8 cellular contexts compared by ENCODE assay signal in the genomic region with DNA sequence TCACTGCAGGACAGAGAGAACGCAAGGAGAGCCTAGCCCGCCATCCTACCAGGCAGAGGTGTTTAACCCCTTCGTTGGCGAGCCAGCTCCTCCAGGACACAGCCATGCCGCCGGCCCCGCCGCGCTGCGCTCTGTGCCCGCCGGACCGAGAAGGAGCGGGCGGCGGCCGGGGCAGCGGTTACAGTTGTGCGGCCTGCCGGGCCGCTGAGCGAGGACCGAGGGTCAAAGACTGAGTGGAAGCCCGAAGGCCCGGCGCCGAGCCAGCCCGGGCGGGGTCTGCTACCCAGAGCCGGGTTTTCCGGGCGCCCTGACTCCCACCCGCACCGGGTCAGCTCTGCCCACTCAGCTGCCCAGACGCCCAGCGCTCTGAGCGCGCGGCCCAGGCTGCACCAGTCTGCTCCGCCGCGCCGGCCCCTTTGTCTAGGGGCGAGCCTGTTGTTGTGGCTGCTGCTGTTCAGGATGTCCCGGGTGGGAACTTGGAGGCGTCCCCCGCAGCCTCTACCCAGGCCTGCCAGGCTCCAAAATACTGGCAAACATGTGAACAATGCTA. TPM values are rescaled to one million over a fixed set of nuclear protein-coding genes. Genes with fewer than 3 reads are reported as not detected.
DNase-seq lines count a peak whose midpoint lies in the region; ATAC-seq and TF ChIP-seq lines count a peak whose summit lies in the region.

TSS of gene NOX4 (minus strand) at position 235 of the 550 bp plus-strand sequence. CDS start at position 106, 129 bp downstream.

- intact Hi-C loops in sigmoid colon (cut with DNase I): no loop called here
- intact Hi-C loops in CD14-positive monocyte (cut with micrococcal nuclease): no loop called here

- peaks cover 27 to 39% (median 39%) of the 10 kb centered on the region in 3 donors for H3K27me3 Mint-ChIP-seq in CD14-positive monocyte (ENCODE audit: low read depth in 3 of 3)

- H3K36me3 ChIP-seq in H7 (replicated peaks; ENCODE audit: control insufficient read depth, insufficient read depth, low read length) (no peaks in the 10 kb centered on the region), sigmoid colon (no peaks in the 10 kb centered on the region)

- H3K4me1 Mint-ChIP-seq in CD14-positive monocyte: no peaks in the 10 kb centered on the region

- peaks cover 0 to 12% (median 2%) of the 10 kb centered on the region in 4 donors for H3K4me1 ChIP-seq in sigmoid colon

- peaks cover 0 to 6% (median 2%) of the 10 kb centered on the region in 7 donors for H3K9me3 Mint-ChIP-seq in CD14-positive monocyte

- ATAC-seq in GM18907 (IDR thresholded peaks at IDR 0.05; ENCODE audit: unreplicated experiment) (no peak), HG02840 (IDR thresholded peaks at IDR 0.05; ENCODE audit: low FRiP score, unreplicated experiment) (no peak), HG03135 (IDR thresholded peaks at IDR 0.05; ENCODE audit: unreplicated experiment) (no peak)

- no peak for TF ChIP-seq EP300 in sigmoid colon (IDR thresholded peaks at IDR 0.05)

- no peaks in the 10 kb centered on the region for H3K9me3 ChIP-seq in sigmoid colon

- H3K27me3 ChIP-seq in H7 (ENCODE audit: control insufficient read depth, insufficient read depth, low read length): no peaks in the 10 kb centered on the region
- H3K27me3 ChIP-seq in sigmoid colon: no peaks in the 10 kb centered on the region

- peak within 1 kb of the TSS in 1 of 2 donors; percentile 67 for H3K4me3 Mint-ChIP-seq in CD14-positive monocyte

- WGBS in sigmoid colon, 2 donors: 6 to 15% methylated on average over 47 of the region's 47 CpGs

- TF ChIP-seq POLR2A in sigmoid colon (IDR thresholded peaks at IDR 0.05): no peak

- DNase-seq in H7 (peak; percentile 76), choroid plexus epithelial cell (ENCODE audit: low read depth) (peak; percentile 67), iPS-NIHi7 (ENCODE audit: extremely low spot score) (peak; percentile 69), sigmoid colon (peak; percentile 64), CD14-positive monocyte (ENCODE audit: low spot score) (no peak)

- H3K4me3 ChIP-seq in H7 (ENCODE audit: insufficient read depth, low read depth, low read length): peak within 1 kb of the TSS; percentile 51
- peak within 1 kb of the TSS; percentile 67 for H3K4me3 ChIP-seq in choroid plexus epithelial cell (ENCODE audit: low read depth, low read length)
- H3K4me3 ChIP-seq in sigmoid colon: peak within 1 kb of the TSS; percentile 32 to 59 (median 48)

- TF ChIP-seq CTCF in choroid plexus epithelial cell (conservative IDR thresholded peaks at IDR 0.05; ENCODE audit: low read depth, low read length) (no peak), sigmoid colon (IDR thresholded peaks at IDR 0.05) (no peak), CD14-positive monocyte (IDR thresholded peaks at IDR 0.05) (no peak)

- no peaks in the 10 kb centered on the region for H3K36me3 Mint-ChIP-seq in CD14-positive monocyte

- peak within 1 kb of the TSS in 1 of 7 donors; percentile 55 for H3K27ac Mint-ChIP-seq in CD14-positive monocyte

- H3K27ac ChIP-seq in sigmoid colon: peak within 1 kb of the TSS; percentile 8 to 54 (median 34)

RNA-seq across cellular contexts. Expression of gene NOX4, which starts in this region (rescaled TPM):
- total RNA-seq in H7 (2014; rRNA removed; shearing (Covaris generic)): 0.69 and 1.3 TPM in 2 replicates
- total RNA-seq in sigmoid colon: 10 to 100 TPM; 10.5 to 36.3 (median 19.6) TPM
- polyA plus RNA-seq in sigmoid colon (under 1 TPM in 2 of 3 donors, not detected in 1; under 0.01 to 0.22 TPM), CD14-positive monocyte (not detected)
